Comparison of ENCODE assay signal across 1 cellular context in the genomic region with DNA sequence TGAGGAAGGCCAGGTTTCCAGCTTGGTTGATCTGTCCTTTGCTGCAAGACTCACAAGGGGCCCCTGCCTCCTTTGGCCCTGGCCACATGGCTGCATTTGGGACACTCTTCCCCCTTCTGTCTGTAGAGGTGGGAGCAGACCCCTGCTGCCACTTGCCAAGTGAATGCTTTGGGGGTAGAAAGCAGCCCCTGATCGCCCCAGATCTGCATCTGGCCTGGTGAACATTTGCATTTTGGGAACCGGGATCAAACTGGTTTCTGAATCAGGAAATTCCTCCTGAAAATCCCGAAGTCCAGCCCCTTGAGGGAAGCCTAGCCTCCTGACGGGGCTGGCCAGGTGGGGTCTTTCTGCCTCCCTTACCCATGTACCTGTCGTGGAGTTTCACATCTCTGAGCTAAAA.
A peak's percentile ranks its signal among the peaks of the same experiment; 100 is the strongest.
TF ChIP-seq lines count a peak whose summit lies in the region.

No MANE protein-coding gene starts in this region.

TF ChIP-seq in H1, 55 proteins besides CTCF, POLR2A, EP300 and RAD21:
- TF ChIP-seq TAF1 (IDR thresholded peaks at IDR 0.05; ENCODE audit: low read depth, low read length) (0 out of 2 replicates have a peak, but pooled peaks have one; percentile 43), ASH2L (IDR thresholded peaks at IDR 0.05; ENCODE audit: low read length) (peak; percentile 51), CBX5 (IDR thresholded peaks at IDR 0.05; ENCODE audit: low read depth, low read length) (no peak), POLR2AphosphoS5 (IDR thresholded peaks at IDR 0.05; ENCODE audit: low read depth, low read length) (peak; percentile 39), KDM5A (IDR thresholded peaks at IDR 0.05; ENCODE audit: low read length) (no peak), EZH2 (IDR thresholded peaks at IDR 0.05; ENCODE audit: low read depth, low read length, severe bottlenecking) (no peak), NANOG (IDR thresholded peaks at IDR 0.05; ENCODE audit: insufficient read depth, low read depth, low read length, poor library complexity, severe bottlenecking) (no peak)
- TF ChIP-seq, protein P1, sequence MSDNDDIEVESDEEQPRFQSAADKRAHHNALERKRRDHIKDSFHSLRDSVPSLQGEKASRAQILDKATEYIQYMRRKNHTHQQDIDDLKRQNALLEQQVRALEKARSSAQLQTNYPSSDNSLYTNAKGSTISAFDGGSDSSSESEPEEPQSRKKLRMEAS (IDR thresholded peaks at IDR 0.05) = peak; percentile 9; the same call in 1 of the 2 replicates
- TF ChIP-seq, protein P2, sequence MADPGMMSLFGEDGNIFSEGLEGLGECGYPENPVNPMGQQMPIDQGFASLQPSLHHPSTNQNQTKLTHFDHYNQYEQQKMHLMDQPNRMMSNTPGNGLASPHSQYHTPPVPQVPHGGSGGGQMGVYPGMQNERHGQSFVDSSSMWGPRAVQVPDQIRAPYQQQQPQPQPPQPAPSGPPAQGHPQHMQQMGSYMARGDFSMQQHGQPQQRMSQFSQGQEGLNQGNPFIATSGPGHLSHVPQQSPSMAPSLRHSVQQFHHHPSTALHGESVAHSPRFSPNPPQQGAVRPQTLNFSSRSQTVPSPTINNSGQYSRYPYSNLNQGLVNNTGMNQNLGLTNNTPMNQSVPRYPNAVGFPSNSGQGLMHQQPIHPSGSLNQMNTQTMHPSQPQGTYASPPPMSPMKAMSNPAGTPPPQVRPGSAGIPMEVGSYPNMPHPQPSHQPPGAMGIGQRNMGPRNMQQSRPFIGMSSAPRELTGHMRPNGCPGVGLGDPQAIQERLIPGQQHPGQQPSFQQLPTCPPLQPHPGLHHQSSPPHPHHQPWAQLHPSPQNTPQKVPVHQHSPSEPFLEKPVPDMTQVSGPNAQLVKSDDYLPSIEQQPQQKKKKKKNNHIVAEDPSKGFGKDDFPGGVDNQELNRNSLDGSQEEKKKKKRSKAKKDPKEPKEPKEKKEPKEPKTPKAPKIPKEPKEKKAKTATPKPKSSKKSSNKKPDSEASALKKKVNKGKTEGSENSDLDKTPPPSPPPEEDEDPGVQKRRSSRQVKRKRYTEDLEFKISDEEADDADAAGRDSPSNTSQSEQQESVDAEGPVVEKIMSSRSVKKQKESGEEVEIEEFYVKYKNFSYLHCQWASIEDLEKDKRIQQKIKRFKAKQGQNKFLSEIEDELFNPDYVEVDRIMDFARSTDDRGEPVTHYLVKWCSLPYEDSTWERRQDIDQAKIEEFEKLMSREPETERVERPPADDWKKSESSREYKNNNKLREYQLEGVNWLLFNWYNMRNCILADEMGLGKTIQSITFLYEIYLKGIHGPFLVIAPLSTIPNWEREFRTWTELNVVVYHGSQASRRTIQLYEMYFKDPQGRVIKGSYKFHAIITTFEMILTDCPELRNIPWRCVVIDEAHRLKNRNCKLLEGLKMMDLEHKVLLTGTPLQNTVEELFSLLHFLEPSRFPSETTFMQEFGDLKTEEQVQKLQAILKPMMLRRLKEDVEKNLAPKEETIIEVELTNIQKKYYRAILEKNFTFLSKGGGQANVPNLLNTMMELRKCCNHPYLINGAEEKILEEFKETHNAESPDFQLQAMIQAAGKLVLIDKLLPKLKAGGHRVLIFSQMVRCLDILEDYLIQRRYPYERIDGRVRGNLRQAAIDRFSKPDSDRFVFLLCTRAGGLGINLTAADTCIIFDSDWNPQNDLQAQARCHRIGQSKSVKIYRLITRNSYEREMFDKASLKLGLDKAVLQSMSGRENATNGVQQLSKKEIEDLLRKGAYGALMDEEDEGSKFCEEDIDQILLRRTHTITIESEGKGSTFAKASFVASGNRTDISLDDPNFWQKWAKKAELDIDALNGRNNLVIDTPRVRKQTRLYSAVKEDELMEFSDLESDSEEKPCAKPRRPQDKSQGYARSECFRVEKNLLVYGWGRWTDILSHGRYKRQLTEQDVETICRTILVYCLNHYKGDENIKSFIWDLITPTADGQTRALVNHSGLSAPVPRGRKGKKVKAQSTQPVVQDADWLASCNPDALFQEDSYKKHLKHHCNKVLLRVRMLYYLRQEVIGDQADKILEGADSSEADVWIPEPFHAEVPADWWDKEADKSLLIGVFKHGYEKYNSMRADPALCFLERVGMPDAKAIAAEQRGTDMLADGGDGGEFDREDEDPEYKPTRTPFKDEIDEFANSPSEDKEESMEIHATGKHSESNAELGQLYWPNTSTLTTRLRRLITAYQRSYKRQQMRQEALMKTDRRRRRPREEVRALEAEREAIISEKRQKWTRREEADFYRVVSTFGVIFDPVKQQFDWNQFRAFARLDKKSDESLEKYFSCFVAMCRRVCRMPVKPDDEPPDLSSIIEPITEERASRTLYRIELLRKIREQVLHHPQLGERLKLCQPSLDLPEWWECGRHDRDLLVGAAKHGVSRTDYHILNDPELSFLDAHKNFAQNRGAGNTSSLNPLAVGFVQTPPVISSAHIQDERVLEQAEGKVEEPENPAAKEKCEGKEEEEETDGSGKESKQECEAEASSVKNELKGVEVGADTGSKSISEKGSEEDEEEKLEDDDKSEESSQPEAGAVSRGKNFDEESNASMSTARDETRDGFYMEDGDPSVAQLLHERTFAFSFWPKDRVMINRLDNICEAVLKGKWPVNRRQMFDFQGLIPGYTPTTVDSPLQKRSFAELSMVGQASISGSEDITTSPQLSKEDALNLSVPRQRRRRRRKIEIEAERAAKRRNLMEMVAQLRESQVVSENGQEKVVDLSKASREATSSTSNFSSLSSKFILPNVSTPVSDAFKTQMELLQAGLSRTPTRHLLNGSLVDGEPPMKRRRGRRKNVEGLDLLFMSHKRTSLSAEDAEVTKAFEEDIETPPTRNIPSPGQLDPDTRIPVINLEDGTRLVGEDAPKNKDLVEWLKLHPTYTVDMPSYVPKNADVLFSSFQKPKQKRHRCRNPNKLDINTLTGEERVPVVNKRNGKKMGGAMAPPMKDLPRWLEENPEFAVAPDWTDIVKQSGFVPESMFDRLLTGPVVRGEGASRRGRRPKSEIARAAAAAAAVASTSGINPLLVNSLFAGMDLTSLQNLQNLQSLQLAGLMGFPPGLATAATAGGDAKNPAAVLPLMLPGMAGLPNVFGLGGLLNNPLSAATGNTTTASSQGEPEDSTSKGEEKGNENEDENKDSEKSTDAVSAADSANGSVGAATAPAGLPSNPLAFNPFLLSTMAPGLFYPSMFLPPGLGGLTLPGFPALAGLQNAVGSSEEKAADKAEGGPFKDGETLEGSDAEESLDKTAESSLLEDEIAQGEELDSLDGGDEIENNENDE (IDR thresholded peaks at IDR 0.05; ENCODE audit: insufficient replicate concordance, low read length) = no peak
